ENCODE assay signal across 1 cellular context in the genomic region with DNA sequence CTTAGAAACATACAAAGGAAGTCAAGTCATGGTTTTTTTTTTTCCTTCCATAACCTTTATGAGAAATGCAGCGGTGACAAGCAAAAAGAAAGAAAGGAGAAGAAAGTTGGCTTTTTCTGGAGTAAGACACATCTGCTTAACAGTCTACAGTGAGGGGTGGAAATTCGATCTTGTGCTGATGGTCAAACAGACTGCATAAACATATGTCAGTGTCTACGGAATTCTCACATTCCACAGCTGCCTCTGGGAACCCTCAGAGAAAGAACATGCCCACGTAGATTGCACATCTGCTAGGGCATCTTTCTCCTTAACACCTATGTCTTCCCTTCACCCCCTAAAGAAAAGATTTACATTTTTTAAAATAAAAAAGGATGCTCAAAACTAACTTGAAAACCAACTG.
TF ChIP-seq lines count a peak whose summit lies in the region.

No MANE protein-coding gene starts in this region.

TF ChIP-seq in SK-N-SH treated with all-trans-retinoic acid at 6 μM for 48 hours, 23 proteins besides CTCF, POLR2A, EP300 and RAD21 (continued from another document):
- TF ChIP-seq, protein P1, sequence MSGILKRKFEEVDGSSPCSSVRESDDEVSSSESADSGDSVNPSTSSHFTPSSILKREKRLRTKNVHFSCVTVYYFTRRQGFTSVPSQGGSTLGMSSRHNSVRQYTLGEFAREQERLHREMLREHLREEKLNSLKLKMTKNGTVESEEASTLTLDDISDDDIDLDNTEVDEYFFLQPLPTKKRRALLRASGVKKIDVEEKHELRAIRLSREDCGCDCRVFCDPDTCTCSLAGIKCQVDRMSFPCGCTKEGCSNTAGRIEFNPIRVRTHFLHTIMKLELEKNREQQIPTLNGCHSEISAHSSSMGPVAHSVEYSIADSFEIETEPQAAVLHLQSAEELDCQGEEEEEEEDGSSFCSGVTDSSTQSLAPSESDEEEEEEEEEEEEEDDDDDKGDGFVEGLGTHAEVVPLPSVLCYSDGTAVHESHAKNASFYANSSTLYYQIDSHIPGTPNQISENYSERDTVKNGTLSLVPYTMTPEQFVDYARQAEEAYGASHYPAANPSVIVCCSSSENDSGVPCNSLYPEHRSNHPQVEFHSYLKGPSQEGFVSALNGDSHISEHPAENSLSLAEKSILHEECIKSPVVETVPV (CRISPR knock-in tag; IDR thresholded peaks at IDR 0.05) = no peak
- TF ChIP-seq CREB5 (CRISPR knock-in tag; IDR thresholded peaks at IDR 0.05; ENCODE audit: low read depth) = no peak
